In the genomic region with DNA sequence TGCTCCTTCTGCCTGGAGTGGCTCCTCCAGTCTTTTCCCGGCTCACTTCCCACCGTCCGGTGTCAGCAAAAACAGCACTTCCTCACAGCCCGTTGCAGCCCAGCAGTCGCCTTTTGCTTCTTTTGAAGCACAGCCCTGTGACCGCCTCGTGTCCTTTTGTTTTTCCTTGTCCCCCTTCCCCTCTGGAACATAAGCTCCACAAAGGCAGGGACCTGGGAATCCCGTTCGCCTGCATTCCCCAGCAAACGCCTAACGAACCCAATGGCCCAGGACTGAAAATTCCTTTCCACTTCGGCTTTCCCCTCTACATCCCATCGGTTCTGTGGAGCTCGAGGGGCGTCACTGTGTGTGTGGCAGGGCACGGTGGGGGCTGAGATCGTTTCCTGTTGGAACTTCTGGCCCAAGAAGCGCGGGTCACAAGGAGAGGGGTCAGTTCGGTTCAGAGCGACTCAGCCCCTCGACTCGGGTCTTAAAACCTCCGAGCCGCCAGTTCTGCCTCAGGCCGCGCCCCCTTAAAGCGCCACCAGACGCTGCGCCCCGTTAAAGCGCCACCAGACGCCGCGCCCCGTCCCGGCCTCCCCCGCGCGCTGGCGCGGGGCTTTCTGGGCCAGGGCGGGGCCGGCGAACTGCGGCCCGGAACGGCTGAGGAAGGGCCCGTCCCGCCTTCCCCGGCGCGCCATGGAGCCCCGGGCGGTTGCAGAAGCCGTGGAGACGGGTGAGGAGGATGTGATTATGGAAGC, we compare ENCODE assay signal across 8 cellular contexts. TPM values are rescaled to one million over a fixed set of nuclear protein-coding genes. Genes with fewer than 3 reads are reported as not detected.
DNase-seq lines count a peak whose midpoint lies in the region; ATAC-seq and TF ChIP-seq lines count a peak whose summit lies in the region.

No MANE protein-coding gene starts in this region.

- ATAC-seq in HG02981 (IDR thresholded peaks at IDR 0.05; ENCODE audit: unreplicated experiment) (peak; percentile 37), left lung (peak; percentile 79), GM18519 (IDR thresholded peaks at IDR 0.05; ENCODE audit: low FRiP score, unreplicated experiment) (no peak)

- H3K4me1 ChIP-seq in left lung: peaks cover 25 to 61% of the 10 kb centered on the region in 2 donors

- no peak for TF ChIP-seq CTCF in left lung (IDR thresholded peaks at IDR 0.05)

- peak; percentile 73 for TF ChIP-seq POLR2A in GM10847 (IDR thresholded peaks at IDR 0.05; ENCODE audit: extremely low read depth, insufficient read length)

- H3K27me3 Mint-ChIP-seq in dendritic cell treated with granulocyte-macrophage colony-stimulating factor and Interleukin-4, amounts not matched to agents 40 ng/mL and 50 ng/mL, for 4 days: no peaks in the 10 kb centered on the region

- intact Hi-C loops in dendritic cell treated with granulocyte-macrophage colony-stimulating factor and Interleukin-4, amounts not matched to agents 40 ng/mL and 50 ng/mL, for 4 days (cut with micrococcal nuclease): loop anchor here (1.0 to 10.0 kb wide), 2 partner anchors 28 to 296 kb away; a partner anchor contains a TSS
- intact Hi-C loops in left lung (cut with DNase I): no loop called here

- DNase-seq in NCI-H446 (lab: John Stamatoyannopoulos, UW) (peak; percentile 36 to 72), left lung (peak; percentile 86 to 96)
- peak; percentile 62 to 71 for DNase-seq in activated CD4-positive, alpha-beta T cell treated with anti-CD3 and anti-CD28 coated beads, Interleukin-2, amount 50 U/mL, for 24 hours (ENCODE audit: low read depth in 1 of 2, low spot score in 1 of 2)
- DNase-seq in stimulated activated CD4-positive, alpha-beta T cell treated with anti-CD3 and anti-CD28 coated beads, Interleukin-2, amount 100 ng/mL, for 4 hours (ENCODE audit: low read depth): peak; percentile 71

- H3K27ac ChIP-seq in left lung: peak overlapping the region; percentile 99 to 100

- peaks cover 61% of the 10 kb centered on the region for H3K4me1 Mint-ChIP-seq in dendritic cell treated with granulocyte-macrophage colony-stimulating factor and Interleukin-4, amounts not matched to agents 40 ng/mL and 50 ng/mL, for 4 days (ENCODE audit: low read depth)

- peaks cover 0 to 63% of the 10 kb centered on the region in 2 donors for H3K36me3 ChIP-seq in left lung

- H3K27me3 ChIP-seq in left lung: no peaks in the 10 kb centered on the region

- H3K9me3 Mint-ChIP-seq in dendritic cell treated with granulocyte-macrophage colony-stimulating factor and Interleukin-4, amounts not matched to agents 40 ng/mL and 50 ng/mL, for 4 days: no peaks in the 10 kb centered on the region

- peak overlapping the region; percentile 97 to 100 for H3K4me3 ChIP-seq in left lung

- no peaks in the 10 kb centered on the region for H3K9me3 ChIP-seq in left lung

- peaks cover 98% of the 10 kb centered on the region for H3K36me3 Mint-ChIP-seq in dendritic cell treated with granulocyte-macrophage colony-stimulating factor and Interleukin-4, amounts not matched to agents 40 ng/mL and 50 ng/mL, for 4 days (ENCODE audit: low read depth)

- peak overlapping the region; percentile 87 for H3K4me3 Mint-ChIP-seq in dendritic cell treated with granulocyte-macrophage colony-stimulating factor and Interleukin-4, amounts not matched to agents 40 ng/mL and 50 ng/mL, for 4 days

- peak overlapping the region; percentile 99 for H3K27ac Mint-ChIP-seq in dendritic cell treated with granulocyte-macrophage colony-stimulating factor and Interleukin-4, amounts not matched to agents 40 ng/mL and 50 ng/mL, for 4 days

RNA-seq across cellular contexts. Expression of a gene that starts 0.8 kb away (rescaled TPM):
- total RNA-seq in left lung: 100 to 1,000 TPM; 100 to 117 TPM

RNA-seq across cellular contexts. Expression of a gene that starts 1.1 kb away (rescaled TPM):
- total RNA-seq in left lung: 10 to 100 TPM; 46.0 to 53.6 TPM

RNA-seq across cellular contexts. Expression of a gene that starts 15.5 kb away (rescaled TPM):
- total RNA-seq in left lung: not detected

RNA-seq across cellular contexts. Expression of a gene that starts 27.8 kb away (rescaled TPM):
- 10 to 100 TPM; 13.5 to 15.1 TPM for total RNA-seq in left lung

RNA-seq across cellular contexts. Expression of a gene that starts 28.4 kb away (rescaled TPM):
- total RNA-seq in left lung: 100 to 1,000 TPM in 1 of 2 donors, 10 to 100 TPM in 1; 78.0 to 131 TPM
